In the genomic region with DNA sequence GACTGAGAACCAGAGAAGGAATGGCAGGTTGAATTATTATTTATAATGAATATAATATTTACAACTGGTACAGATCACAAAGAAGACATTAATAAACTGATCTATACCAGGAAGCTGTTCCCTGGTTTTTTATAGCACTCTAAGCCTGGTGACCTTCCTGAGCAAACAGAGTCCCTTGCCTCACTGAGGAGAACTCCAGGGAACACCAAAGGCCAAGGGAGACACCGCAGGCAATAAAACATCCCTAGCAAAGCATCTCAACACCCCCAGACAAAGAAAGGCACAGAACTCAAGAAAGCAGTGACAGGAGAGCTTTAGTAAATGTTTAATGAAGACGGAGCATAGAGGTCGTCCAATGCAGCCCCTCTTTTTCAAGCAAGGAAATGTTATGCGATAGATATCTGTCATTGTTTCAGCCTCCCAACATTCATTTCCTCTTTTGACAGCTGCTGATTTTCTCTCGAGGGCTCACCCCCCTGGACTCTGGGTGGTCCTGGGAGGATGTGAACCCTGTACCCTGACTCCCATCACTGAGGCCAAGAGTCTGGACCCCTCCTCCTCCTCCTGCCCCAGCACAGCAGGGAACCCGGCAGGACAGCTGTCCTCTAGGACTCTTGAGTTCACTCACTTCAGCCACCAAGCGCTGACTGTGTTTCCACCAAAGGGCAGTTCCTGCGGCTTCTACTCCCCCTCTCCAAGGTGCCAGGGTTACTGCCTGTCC, we compare ENCODE assay signal across 14 cellular contexts.
DNase-seq lines count a peak whose midpoint lies in the region; ATAC-seq and TF ChIP-seq lines count a peak whose summit lies in the region.
"Had no signal": no experiment of that assay in that cellular context is flagged by ENCODE, and none has a peak within 500 bp of the region (broad histone marks: within the 10 kb centered on the region; RNA-seq: fewer than 3 reads in every experiment).

No MANE protein-coding gene starts in this region.

- peaks cover 5% of the 10 kb centered on the region for H3K36me3 Mint-ChIP-seq in activated naive CD4-positive, alpha-beta T cell treated with anti-CD3 and anti-CD28 coated beads, Interleukin-2, amount 50 U/mL, for 24 hours
- H3K36me3 Mint-ChIP-seq in T-cell: peaks cover 36% of the 10 kb centered on the region
- H3K36me3 Mint-ChIP-seq in effector memory CD8-positive, alpha-beta T cell (ENCODE audit: insufficient read depth): peaks cover 15% of the 10 kb centered on the region

- peak overlapping the region; percentile 100 for H3K27ac Mint-ChIP-seq in activated naive CD4-positive, alpha-beta T cell treated with anti-CD3 and anti-CD28 coated beads, Interleukin-2, amount 50 U/mL, for 24 hours
- H3K27ac Mint-ChIP-seq in T-cell: peak overlapping the region; percentile 98 to 99
- H3K27ac Mint-ChIP-seq in effector memory CD8-positive, alpha-beta T cell: peak overlapping the region; percentile 93 to 99

- TF ChIP-seq EP300 in stomach (IDR thresholded peaks at IDR 0.05): no peak

- no peak for TF ChIP-seq POLR2A in stomach (IDR thresholded peaks at IDR 0.05)

- no peak for TF ChIP-seq CTCF in stomach (IDR thresholded peaks at IDR 0.05)

- peak overlapping the region in 3 of 5 donors; percentile 53 to 62 (median 59) for H3K27ac ChIP-seq in stomach
- H3K27ac ChIP-seq: prostate gland had no signal

- H3K9me3 Mint-ChIP-seq in activated naive CD4-positive, alpha-beta T cell treated with anti-CD3 and anti-CD28 coated beads, Interleukin-2, amount 50 U/mL, for 24 hours: no peaks in the 10 kb centered on the region
- H3K9me3 Mint-ChIP-seq in T-cell: peaks cover 0 to 3% (median 0%) of the 10 kb centered on the region in 3 donors
- peaks cover 2 to 10% of the 10 kb centered on the region in 2 donors for H3K9me3 Mint-ChIP-seq in effector memory CD8-positive, alpha-beta T cell

- ATAC-seq in T-cell (replicated peaks in 1 of 4): no peak
- no peak for ATAC-seq in effector memory CD8-positive, alpha-beta T cell (replicated peaks)
- no peak for ATAC-seq in GM18907 (IDR thresholded peaks at IDR 0.05; ENCODE audit: unreplicated experiment)
- ATAC-seq: esophagus mucosa, heart right ventricle had no signal

- DNase-seq in activated naive CD4-positive, alpha-beta T cell treated with Interleukin-2 at 50 U/mL for 16 hours: no peak
- DNase-seq in T-cell: no peak
- no peak for DNase-seq in effector memory CD8-positive, alpha-beta T cell
- DNase-seq in stomach: no peak
- DNase-seq in AG08396 (ENCODE audit: low spot score): no peak
- no peak for DNase-seq in D341Med (ENCODE audit: low spot score)
- DNase-seq: activated CD4-positive, alpha-beta T cell treated with anti-CD3 and anti-CD28 coated beads for 48 hours; heart right ventricle; NCI-H1105 treated with DMSO at 0.1 percent for 48 hours; NCI-H446 had no signal

- CTCF ChIA-PET in T-cell (lab: Charles Lee): interaction anchor here in 1 of 2 donors (0.6 kb wide), 1 partner anchor 9 kb away, joined by 11 read pairs; no protein-coding TSS in a partner anchor

- H3K4me3 Mint-ChIP-seq in activated naive CD4-positive, alpha-beta T cell treated with anti-CD3 and anti-CD28 coated beads, Interleukin-2, amount 50 U/mL, for 24 hours: peak overlapping the region; percentile 92
- peak overlapping the region; percentile 77 to 84 (median 78) for H3K4me3 Mint-ChIP-seq in T-cell
- peak overlapping the region; percentile 77 to 89 for H3K4me3 Mint-ChIP-seq in effector memory CD8-positive, alpha-beta T cell

- WGBS in stomach, 5 donors: 71 to 78% (median 76%) methylated on average over 8 of the region's 8 CpGs

- peaks cover 99% of the 10 kb centered on the region for H3K4me1 Mint-ChIP-seq in activated naive CD4-positive, alpha-beta T cell treated with anti-CD3 and anti-CD28 coated beads, Interleukin-2, amount 50 U/mL, for 24 hours
- H3K4me1 Mint-ChIP-seq in T-cell: peaks cover 98 to 99% (median 99%) of the 10 kb centered on the region in 3 donors
- H3K4me1 Mint-ChIP-seq in effector memory CD8-positive, alpha-beta T cell (ENCODE audit: low read depth in 2 of 2): peaks cover 78% of the 10 kb centered on the region in 2 donors

- intact Hi-C loops in stomach (cut with DNase I; ENCODE audit: low total_unique reads): no loop called here

- no peaks in the 10 kb centered on the region for H3K36me3 ChIP-seq in stomach
- H3K36me3 ChIP-seq: heart right ventricle, prostate gland had no signal

- peaks cover 0 to 69% (median 44%) of the 10 kb centered on the region in 4 donors for H3K4me1 ChIP-seq in stomach
- H3K4me1 ChIP-seq: prostate gland had no signal

- no peaks in the 10 kb centered on the region for H3K27me3 Mint-ChIP-seq in activated naive CD4-positive, alpha-beta T cell treated with anti-CD3 and anti-CD28 coated beads, Interleukin-2, amount 50 U/mL, for 24 hours
- no peaks in the 10 kb centered on the region for H3K27me3 Mint-ChIP-seq in T-cell
- no peaks in the 10 kb centered on the region for H3K27me3 Mint-ChIP-seq in effector memory CD8-positive, alpha-beta T cell

- H3K9me3 ChIP-seq in stomach: no peaks in the 10 kb centered on the region
- H3K9me3 ChIP-seq: heart right ventricle, prostate gland had no signal

- POLR2A ChIA-PET in T-cell (lab: Charles Lee): interaction anchor here in 1 of 2 donors (0.5 kb wide), 1 partner anchor 219 kb away, joined by 4 read pairs; no protein-coding TSS in a partner anchor

- H3K27me3 ChIP-seq in stomach: no peaks in the 10 kb centered on the region
- H3K27me3 ChIP-seq: heart right ventricle had no signal

- no peak overlapping the region for H3K4me3 ChIP-seq in stomach
- H3K4me3 ChIP-seq: heart right ventricle, prostate gland had no signal
